ENCODE assay signal across 11 cellular contexts in the genomic region with DNA sequence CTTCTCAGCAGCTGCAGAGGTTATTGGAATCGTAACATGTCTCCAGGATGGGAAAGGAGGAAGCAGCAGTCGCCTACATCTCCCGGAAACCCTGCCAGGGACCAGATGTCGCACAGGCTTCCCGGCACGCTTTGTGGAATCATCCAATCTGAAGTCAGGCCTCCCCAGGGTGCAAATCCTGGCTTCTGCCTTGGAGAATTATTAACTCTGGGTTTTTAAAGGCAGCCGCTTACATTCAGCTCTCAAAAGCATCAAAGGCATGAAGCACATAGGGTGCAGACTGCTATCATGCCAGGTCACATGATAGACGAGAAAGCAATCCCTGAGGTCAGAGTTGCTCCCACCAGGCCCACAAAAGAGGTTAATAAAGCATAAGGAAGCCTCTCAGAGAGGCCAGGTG. TPM values are rescaled to one million over a fixed set of nuclear protein-coding genes. Genes with fewer than 3 reads are reported as not detected.
DNase-seq lines count a peak whose midpoint lies in the region; ATAC-seq, FAIRE-seq and TF ChIP-seq lines count a peak whose summit lies in the region.
"Not testable (repeated sequence)": the region's sequence is repeated elsewhere in the genome, so short reads cannot be mapped to it uniquely, and the experiment has no call there.
"Had no signal": no experiment of that assay in that cellular context is flagged by ENCODE, and none has a peak within 500 bp of the region (broad histone marks: within the 10 kb centered on the region; RNA-seq: fewer than 3 reads in every experiment).

No MANE protein-coding gene starts in this region.

- peak; percentile 93 for DNase-seq in DMS53 treated with DMSO at 0.1 percent for 48 hours (lab: John Stamatoyannopoulos, UW; ENCODE audit: unreplicated experiment)
- peak; percentile 51 for DNase-seq in NCI-H524 treated with DMSO at 0.1 percent for 48 hours (lab: John Stamatoyannopoulos, UW)
- DNase-seq in WTC11 (ENCODE audit: low spot score); progenitor cell of endocrine pancreas (ENCODE audit: low spot score, unreplicated experiment): not testable (repeated sequence)
- peak; percentile 65 for DNase-seq in Right ventricle myocardium superior
- peak; percentile 61 for DNase-seq in kidney
- peak; percentile 13 for DNase-seq in middle frontal gyrus (ENCODE audit: extremely low spot score, low spot score)

- TF ChIP-seq CTCF in WTC11 (IDR thresholded peaks at IDR 0.05); kidney (IDR thresholded peaks at IDR 0.05; ENCODE audit: borderline replicate concordance, extremely low read depth, insufficient read depth); progenitor cell of endocrine pancreas (IDR thresholded peaks at IDR 0.05; ENCODE audit: unreplicated experiment): not testable (repeated sequence)

- H3K9me3 ChIP-seq in kidney (ENCODE audit: control insufficient read depth in 1 of 2, low read length in 2 of 2) = not testable (repeated sequence)

- ATAC-seq in WTC11; Right ventricle myocardium superior (ENCODE audit: poor library complexity): not testable (repeated sequence)

- H3K36me3 ChIP-seq in kidney (ENCODE audit: control insufficient read depth in 1 of 2, insufficient read depth in 2 of 2, low read length in 2 of 2) = not testable (repeated sequence)

- not testable (repeated sequence) for H3K4me1 Mint-ChIP-seq in WTC11
- peaks cover 14% of the 10 kb centered on the region for H3K4me1 Mint-ChIP-seq in progenitor cell of endocrine pancreas (ENCODE audit: low read depth)

- not testable (repeated sequence) for H3K36me3 Mint-ChIP-seq in WTC11; progenitor cell of endocrine pancreas (ENCODE audit: insufficient read depth)

- H3K4me1 ChIP-seq in kidney (ENCODE audit: control insufficient read depth in 1 of 2, insufficient read depth in 1 of 2, low read depth in 1 of 2, low read length in 2 of 2) = not testable (repeated sequence)

- intact Hi-C loops in Right ventricle myocardium superior (cut with DNase I); kidney (cut with DNase I): not testable (repeated sequence)

- not testable (repeated sequence) for H3K4me3 ChIP-seq in kidney (ENCODE audit: low read length in 2 of 2)

- H3K4me3 Mint-ChIP-seq in WTC11; progenitor cell of endocrine pancreas (ENCODE audit: low read depth): not testable (repeated sequence)

- not testable (repeated sequence) for H3K27ac Mint-ChIP-seq in WTC11
- peak overlapping the region; percentile 86 for H3K27ac Mint-ChIP-seq in progenitor cell of endocrine pancreas

- CTCF ChIA-PET in WTC11 (lab: Charles Lee) = interaction anchor here (2.9 kb wide), 1 partner anchor 14 kb away, joined by 9 read pairs; no protein-coding TSS in a partner anchor

- not testable (repeated sequence) for H3K9ac ChIP-seq in kidney (ENCODE audit: low read length in 2 of 2)

- peaks cover 18% of the 10 kb centered on the region for H3K9me3 Mint-ChIP-seq in WTC11
- not testable (repeated sequence) for H3K9me3 Mint-ChIP-seq in progenitor cell of endocrine pancreas (ENCODE audit: low read depth)

- H3K27me3 Mint-ChIP-seq in WTC11 (ENCODE audit: low read depth) = peaks cover 41% of the 10 kb centered on the region
- H3K27me3 Mint-ChIP-seq in progenitor cell of endocrine pancreas = not testable (repeated sequence)

- FAIRE-seq in kidney (lab: Jason Lieb, UNC) = not testable (repeated sequence)

- H3K27ac ChIP-seq in kidney (ENCODE audit: low read depth in 2 of 2, low read length in 2 of 2) = not testable (repeated sequence)

- POLR2A ChIA-PET in WTC11 (lab: Charles Lee) = not testable (repeated sequence)

TF ChIP-seq in WTC11, 78 proteins besides CTCF, POLR2A, EP300 and RAD21:
- TF ChIP-seq GABPB1 (CRISPR knock-in tag; IDR thresholded peaks at IDR 0.05) = 0 out of 2 replicates have a peak, but pooled peaks have one; percentile 9

RNA-seq across cellular contexts. Expression of a gene that starts 4.6 kb away (rescaled TPM):
- total RNA-seq in WTC11 (2021) (96.2 to 118 TPM (median 98.4 TPM) in 3 replicates), Right ventricle myocardium superior (155 TPM), kidney (64.1 TPM), progenitor cell of endocrine pancreas (60.4 and 61.5 TPM in 2 replicates)
- polyA plus RNA-seq in kidney (ENCODE audit: insufficient read depth, low read depth, low replicate concordance) = 117 TPM

RNA-seq across cellular contexts. Expression of a gene that starts 17.1 kb away (rescaled TPM):
- total RNA-seq in WTC11 (2021) = 1.0 to 3.0 TPM (median 1.3 TPM) in 3 replicates
- not detected for total RNA-seq in Right ventricle myocardium superior
- 198 TPM for total RNA-seq in kidney
- polyA plus RNA-seq in kidney (ENCODE audit: insufficient read depth, low read depth, low replicate concordance) = 8.2 TPM
- total RNA-seq in progenitor cell of endocrine pancreas = not detected in 2 replicates
- total RNA-seq: CD4-positive, alpha-beta memory T cell; Daoy; SK-MEL-5 had no signal
- polyA plus RNA-seq: BJ; CD4-positive, alpha-beta memory T cell had no signal

RNA-seq across cellular contexts. Expression of a gene that starts 27.9 kb away (rescaled TPM):
- 77.1 to 86.9 TPM (median 86.6 TPM) in 3 replicates for total RNA-seq in WTC11 (2021)
- total RNA-seq in Right ventricle myocardium superior = 31.3 TPM
- total RNA-seq in kidney = 55.6 TPM
- polyA plus RNA-seq in kidney (ENCODE audit: insufficient read depth, low read depth, low replicate concordance) = 192 TPM
- 57.3 and 62.5 TPM in 2 replicates for total RNA-seq in progenitor cell of endocrine pancreas

RNA-seq across cellular contexts. Expression of a gene that starts 59.2 kb away (rescaled TPM):
- 86.1 to 90.6 TPM (median 90.2 TPM) in 3 replicates for total RNA-seq in WTC11 (2021)
- total RNA-seq in Right ventricle myocardium superior = 75.3 TPM
- 89.9 TPM for total RNA-seq in kidney
- polyA plus RNA-seq in kidney (ENCODE audit: insufficient read depth, low read depth, low replicate concordance) = 48.1 TPM
- 155 and 164 TPM in 2 replicates for total RNA-seq in progenitor cell of endocrine pancreas

Comparison
In these comparisons a context has a peak if more than half of its experiments do, and no peak if none do; other contexts are left out.
1. RNA of a gene that starts 17.1 kb away (total RNA-seq): 198 TPM in kidney (single experiment); 1.0 to 3.0 TPM in WTC11, not detected in Right ventricle myocardium superior (single experiment) and not detected in progenitor cell of endocrine pancreas; every median in the first group is over 10 times any median in the second.